ENCODE assay signal across 21 cellular contexts in genomic region chr13:108195146-108195545, GRCh38. TPM values are rescaled to one million over a fixed set of nuclear protein-coding genes. Genes with fewer than 3 reads are reported as not detected.
DNase-seq lines count a peak whose midpoint lies in the region; ATAC-seq and TF ChIP-seq lines count a peak whose summit lies in the region.
"Had no signal": no experiment of that assay in that cellular context is flagged by ENCODE, and none has a peak within 500 bp of the region (broad histone marks: within the 10 kb centered on the region; RNA-seq: fewer than 3 reads in every experiment).

No MANE protein-coding gene starts in this region.

- peaks cover 6% of the 10 kb centered on the region for H3K9me3 ChIP-seq in trophoblast cell (ENCODE audit: insufficient read depth, low read depth, low read length)

- peak; percentile 1 for DNase-seq in DMS53 (lab: John Stamatoyannopoulos, UW)
- DNase-seq in DMS53 treated with DMSO at 0.1 percent for 48 hours (lab: John Stamatoyannopoulos, UW; ENCODE audit: unreplicated experiment) = no peak
- peak; percentile 21 for DNase-seq in amniotic epithelial cell (ENCODE audit: low read depth)
- DNase-seq in fibroblast of mammary gland (ENCODE audit: low read depth) = peak; percentile 49
- DNase-seq in stimulated activated naive B cell treated with anti-CD40 and anti-IgM and Interleukin-4, amounts not matched to agents 10 μg/mL and 1 μg/mL and 100 μg/mL, for 72 hours = no peak
- no peak for DNase-seq in trophoblast cell
- DNase-seq in substantia nigra (lab: John Stamatoyannopoulos, UW) = no peak
- DNase-seq: DMS 273 treated with DMSO at 0.1 percent for 48 hours, MG63, NCI-H1105 treated with DMSO at 0.1 percent for 48 hours, NCI-H187 treated with DMSO at 0.1 percent for 48 hours, NCI-H2171, NCI-H774, SHP77 had no signal

- H4K91ac ChIP-seq in trophoblast cell (ENCODE audit: low read depth, low read length) = no peak overlapping the region

- no peak overlapping the region for H3K4ac ChIP-seq in trophoblast cell (ENCODE audit: low read depth, low read length)

- H3K18ac ChIP-seq in trophoblast cell (ENCODE audit: low read length) = no peak overlapping the region

- H3K27me3 Mint-ChIP-seq in stimulated activated naive B cell treated with anti-CD40 and anti-IgM and Interleukin-4, amounts not matched to agents 10 μg/mL and 1 μg/mL and 100 μg/mL, for 72 hours = peaks cover 5 to 7% of the 10 kb centered on the region in 2 donors

- no peak overlapping the region for H2AFZ ChIP-seq in trophoblast cell (ENCODE audit: insufficient read depth, low read length, poor library complexity)

- peak overlapping the region; percentile 9 for H3K27ac Mint-ChIP-seq in stimulated activated naive B cell treated with anti-CD40 and anti-IgM and Interleukin-4, amounts not matched to agents 10 μg/mL and 1 μg/mL and 100 μg/mL, for 72 hours

- H3K4me1 ChIP-seq in trophoblast cell (ENCODE audit: control insufficient read depth in 1 of 2, insufficient read depth in 2 of 2, low read length in 2 of 2) = no peaks in the 10 kb centered on the region
- H3K4me1 ChIP-seq: BLaER1 had no signal

- H3K27me3 ChIP-seq in trophoblast cell (ENCODE audit: insufficient read depth, low read length) = no peaks in the 10 kb centered on the region
- H3K27me3 ChIP-seq: BLaER1, MG63 had no signal

- ATAC-seq in stimulated activated naive B cell treated with anti-CD40 and anti-IgM and Interleukin-4, amounts not matched to agents 10 μg/mL and 1 μg/mL and 100 μg/mL, for 72 hours (replicated peaks) = no peak
- ATAC-seq in GM21825 (IDR thresholded peaks at IDR 0.05; ENCODE audit: unreplicated experiment) = no peak
- ATAC-seq: HCT116, Panc1, SK-N-SH treated with all-trans-retinoic acid at 6 μM for 48 hours had no signal

- no peak overlapping the region for H4K8ac ChIP-seq in trophoblast cell (ENCODE audit: low read depth, low read length)

- H3K4me1 Mint-ChIP-seq in stimulated activated naive B cell treated with anti-CD40 and anti-IgM and Interleukin-4, amounts not matched to agents 10 μg/mL and 1 μg/mL and 100 μg/mL, for 72 hours = peaks cover 0 to 2% of the 10 kb centered on the region in 2 donors

- H2BK120ac ChIP-seq in trophoblast cell (ENCODE audit: insufficient read depth, low read length, poor library complexity) = no peak overlapping the region

- no peak overlapping the region for H3K23ac ChIP-seq in trophoblast cell (ENCODE audit: low read length)

- no peak overlapping the region for H2BK5ac ChIP-seq in trophoblast cell (ENCODE audit: low read depth, low read length, poor library complexity)

- H3K9ac ChIP-seq in trophoblast cell (ENCODE audit: low read length) = no peak overlapping the region
- H3K9ac ChIP-seq: BLaER1, KMS-11 had no signal

- no peak overlapping the region for H4K12ac ChIP-seq in trophoblast cell (ENCODE audit: low read depth, low read length)

- H3K4me3 ChIP-seq in fibroblast of mammary gland (ENCODE audit: control insufficient read depth, low read depth, low read length) (no peak overlapping the region), trophoblast cell (ENCODE audit: low read depth, low read length) (no peak overlapping the region)
- H3K4me3 ChIP-seq: BLaER1, MG63 had no signal

- TF ChIP-seq CTCF in fibroblast of mammary gland (conservative IDR thresholded peaks at IDR 0.05; ENCODE audit: control insufficient read depth, insufficient read depth, low read depth, low read length) = no peak

- no peak overlapping the region for H2AK5ac ChIP-seq in trophoblast cell (ENCODE audit: low read length)

- no peak overlapping the region for H3K14ac ChIP-seq in trophoblast cell (ENCODE audit: low read length)

- H3K79me1 ChIP-seq in trophoblast cell (ENCODE audit: low read length) = no peaks in the 10 kb centered on the region

- no peak overlapping the region for H3K4me2 ChIP-seq in trophoblast cell (ENCODE audit: low read length)
- H3K4me2 ChIP-seq: BLaER1, KMS-11 had no signal

- H3K79me2 ChIP-seq in trophoblast cell (ENCODE audit: control insufficient read depth, insufficient read depth, low read length, poor library complexity) = no peaks in the 10 kb centered on the region

- no peaks in the 10 kb centered on the region for H3K36me3 ChIP-seq in trophoblast cell (ENCODE audit: control insufficient read depth in 1 of 2, insufficient read depth in 2 of 2, low read length in 2 of 2)
- H3K36me3 ChIP-seq: BLaER1, MG63 had no signal

- H3K4me3 Mint-ChIP-seq in stimulated activated naive B cell treated with anti-CD40 and anti-IgM and Interleukin-4, amounts not matched to agents 10 μg/mL and 1 μg/mL and 100 μg/mL, for 72 hours = no peak overlapping the region

- H2BK12ac ChIP-seq in trophoblast cell (ENCODE audit: low read length) = no peak overlapping the region

- peaks cover 9 to 15% of the 10 kb centered on the region in 2 donors for H3K9me3 Mint-ChIP-seq in stimulated activated naive B cell treated with anti-CD40 and anti-IgM and Interleukin-4, amounts not matched to agents 10 μg/mL and 1 μg/mL and 100 μg/mL, for 72 hours

- WGBS in trophoblast cell (ENCODE audit: extremely low coverage, insufficient coverage, insufficient read length) = no CpG with 5 or more reads among the region's 1 CpG

- H3K36me3 Mint-ChIP-seq in stimulated activated naive B cell treated with anti-CD40 and anti-IgM and Interleukin-4, amounts not matched to agents 10 μg/mL and 1 μg/mL and 100 μg/mL, for 72 hours = peaks cover 2 to 17% of the 10 kb centered on the region in 2 donors

- no peak overlapping the region for H3K27ac ChIP-seq in trophoblast cell (ENCODE audit: low read depth, low read length)
- no peak overlapping the region for H3K27ac ChIP-seq in substantia nigra (ENCODE audit: low read depth, low read length, poor library complexity, severe bottlenecking)
- H3K27ac ChIP-seq: 22Rv1, BLaER1, KMS-11 had no signal

RNA-seq across cellular contexts. Expression of gene LIG4, which starts 20.2 kb away (rescaled TPM):
- 7.3 and 7.5 TPM in 2 replicates for polyA plus RNA-seq in trophoblast cell (2013)

RNA-seq across cellular contexts. Expression of gene ABHD13, which starts 23.0 kb away (rescaled TPM):
- polyA plus RNA-seq in trophoblast cell (2013) = 5.6 and 5.7 TPM in 2 replicates

Comparison
In these comparisons a context has a peak if more than half of its experiments do, and no peak if none do; other contexts are left out.
1. DNase-seq: peak in DMS53 (single experiment), amniotic epithelial cell (single experiment) and fibroblast of mammary gland (single experiment); none in DMS53 treated with DMSO at 0.1 percent for 48 hours (single experiment), stimulated activated naive B cell treated with anti-CD40 and anti-IgM and Interleukin-4, amounts not matched to agents 10 μg/mL and 1 μg/mL and 100 μg/mL, for 72 hours (single experiment), trophoblast cell (0 of 2) and substantia nigra (0 of 49).